Comparison of ENCODE assay signal across 30 cellular contexts in the genomic region with DNA sequence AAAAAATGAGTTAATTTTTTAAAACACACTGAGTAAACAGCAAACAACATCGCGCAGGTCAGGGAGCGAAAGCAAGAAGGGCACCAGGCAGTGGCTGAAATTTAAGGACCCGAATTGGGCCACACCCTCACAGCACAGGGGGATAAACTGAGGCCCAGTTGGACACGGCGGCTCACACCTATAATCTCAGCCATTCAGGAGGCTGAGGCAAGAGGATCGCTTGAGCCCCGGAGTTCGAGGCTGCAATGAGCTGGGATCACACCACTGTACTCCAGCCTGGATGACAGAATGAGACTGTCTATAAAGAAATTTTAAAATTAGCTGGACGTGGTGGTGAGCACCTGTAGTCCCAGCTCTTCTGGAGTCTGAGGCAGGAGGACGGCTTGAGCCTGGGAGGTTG.
"Had no signal": no experiment of that assay in that cellular context is flagged by ENCODE, and none has a peak within 500 bp of the region (broad histone marks: within the 10 kb centered on the region; RNA-seq: fewer than 3 reads in every experiment).

No MANE protein-coding gene starts in this region.

- ATAC-seq: effector memory CD8-positive, alpha-beta T cell; gastroesophageal sphincter had no signal

- FAIRE-seq: colon had no signal

- H3K9me3 Mint-ChIP-seq: activated B cell treated with CpG ODN at 0.5 μM for 24 hours; activated CD8-positive, alpha-beta T cell treated with anti-CD3 and anti-CD28 coated beads for 36 hours; activated naive CD4-positive, alpha-beta T cell treated with anti-CD3 and anti-CD28 coated beads, Interleukin-2, amount 10 ng/mL, durations not matched to agents 7 days and 5 days; activated naive CD4-positive, alpha-beta T cell treated with anti-CD3 and anti-CD28 coated beads, Interleukin-2, amount 50 U/mL, for 72 hours; activated naive CD8-positive, alpha-beta T cell treated with anti-CD3 and anti-CD28 coated beads, Interleukin-2, amount 50 U/mL, for 24 hours; brain; effector memory CD8-positive, alpha-beta T cell; T-cell; T-helper 1 cell treated with Interleukin-12 subunit alpha and Interleukin-12 subunit beta and Interleukin-4 antibody, amounts not matched to agents 30 μg/mL and 1 μg/mL, for 36 hours; T-helper 2 cell treated with Interferon-gamma antibody and Interleukin-4, amounts not matched to agents 5 μg/mL and 100 μg/mL, for 36 hours had no signal

- H3K4me3 Mint-ChIP-seq: activated B cell treated with CpG ODN at 0.5 μM for 24 hours; activated naive CD4-positive, alpha-beta T cell treated with anti-CD3 and anti-CD28 coated beads, Interleukin-2, amount 10 ng/mL, durations not matched to agents 7 days and 5 days; activated naive CD8-positive, alpha-beta T cell treated with anti-CD3 and anti-CD28 coated beads, Interleukin-2, amount 50 U/mL, for 24 hours; brain; T-helper 1 cell treated with Interleukin-12 subunit alpha and Interleukin-12 subunit beta and Interleukin-4 antibody, amounts not matched to agents 30 μg/mL and 1 μg/mL, for 36 hours; T-helper 2 cell treated with Interferon-gamma antibody and Interleukin-4, amounts not matched to agents 5 μg/mL and 100 μg/mL, for 36 hours had no signal

- H3K4me3 ChIP-seq: adrenal gland, ascending aorta, breast epithelium, cardiac muscle cell, esophagus squamous epithelium, gastroesophageal sphincter had no signal

- H3K9me3 ChIP-seq: adrenal gland, ascending aorta, breast epithelium, esophagus squamous epithelium, gastroesophageal sphincter had no signal

- H3K27me3 ChIP-seq: ascending aorta had no signal

- H3K36me3 ChIP-seq: adrenal gland, ascending aorta, breast epithelium, cardiac muscle cell, esophagus squamous epithelium, gastroesophageal sphincter, WERI-Rb-1 had no signal

- H3K36me3 Mint-ChIP-seq: activated naive CD4-positive, alpha-beta T cell treated with anti-CD3 and anti-CD28 coated beads, Interleukin-2, amount 10 ng/mL, durations not matched to agents 7 days and 5 days; activated naive CD4-positive, alpha-beta T cell treated with anti-CD3 and anti-CD28 coated beads, Interleukin-2, amount 50 U/mL, for 72 hours; brain; T-cell had no signal

- DNase-seq: activated B cell treated with CpG ODN at 0.5 μM for 24 hours; activated CD4-positive, alpha-beta T cell treated with anti-CD3 and anti-CD28 coated beads, Interleukin-2, amount 50 U/mL, for 1 hour; activated gamma-delta T cell; activated naive CD4-positive, alpha-beta T cell; activated naive CD4-positive, alpha-beta T cell treated with anti-CD3 and anti-CD28 coated beads, Interleukin-2, amount 10 ng/mL, durations not matched to agents 7 days and 5 days; activated naive CD8-positive, alpha-beta T cell treated with anti-CD3 and anti-CD28 coated beads, Interleukin-2, amount 50 U/mL, for 24 hours; adrenal gland; amygdala; central memory CD4-positive, alpha-beta T cell; cortex of kidney; dermis blood vessel endothelial cell; effector CD4-positive, alpha-beta T cell; effector memory CD8-positive, alpha-beta T cell; esophagus squamous epithelium; foreskin melanocyte; SW 1271; T-cell; T1000; WERI-Rb-1 had no signal

- H3K27ac ChIP-seq: adrenal gland, ascending aorta, breast epithelium, cardiac muscle cell, epithelial cell of prostate, esophagus squamous epithelium, gastroesophageal sphincter, WERI-Rb-1 had no signal

- H3K27ac Mint-ChIP-seq: activated B cell treated with CpG ODN at 0.5 μM for 24 hours; activated naive CD4-positive, alpha-beta T cell treated with anti-CD3 and anti-CD28 coated beads, Interleukin-2, amount 10 ng/mL, durations not matched to agents 7 days and 5 days; activated naive CD8-positive, alpha-beta T cell treated with anti-CD3 and anti-CD28 coated beads, Interleukin-2, amount 50 U/mL, for 24 hours; brain; T-helper 1 cell treated with Interleukin-12 subunit alpha and Interleukin-12 subunit beta and Interleukin-4 antibody, amounts not matched to agents 30 μg/mL and 1 μg/mL, for 36 hours; T-helper 2 cell treated with Interferon-gamma antibody and Interleukin-4, amounts not matched to agents 5 μg/mL and 100 μg/mL, for 36 hours had no signal

- H3K4me1 ChIP-seq: adrenal gland had no signal
